Comparison of ENCODE assay signal across 17 cellular contexts in the genomic region with DNA sequence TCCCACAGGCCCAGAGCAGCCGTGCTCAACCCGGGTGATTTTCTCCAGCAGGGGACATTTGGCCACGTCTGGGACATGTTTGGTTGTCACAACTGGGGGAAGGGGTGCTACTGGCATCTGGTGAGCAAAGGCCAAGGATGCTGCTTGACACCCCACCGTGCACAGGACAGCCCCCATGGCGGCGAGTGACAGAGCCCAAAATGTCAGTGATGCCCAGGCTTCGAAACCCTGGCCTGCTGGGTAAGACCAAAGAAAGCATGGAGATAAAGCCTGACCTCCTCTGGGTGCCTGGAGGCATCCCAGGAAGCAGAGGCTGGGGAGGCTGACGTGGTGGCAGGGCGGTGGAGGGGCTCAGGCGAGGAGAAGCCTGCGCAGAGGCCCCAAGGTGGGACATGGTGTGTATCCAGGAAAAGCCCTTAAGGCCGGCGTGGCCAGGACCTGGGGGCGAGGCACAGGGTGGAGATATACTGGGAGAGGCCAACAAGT.
"Had no signal": no experiment of that assay in that cellular context is flagged by ENCODE, and none has a peak within 500 bp of the region (broad histone marks: within the 10 kb centered on the region; RNA-seq: fewer than 3 reads in every experiment).

No MANE protein-coding gene starts in this region.

- H3K36me3 Mint-ChIP-seq: activated naive CD4-positive, alpha-beta T cell treated with anti-CD3 and anti-CD28 coated beads, Interleukin-2, amount 50 U/mL, for 72 hours had no signal

- H3K27ac Mint-ChIP-seq: activated naive CD4-positive, alpha-beta T cell treated with anti-CD3 and anti-CD28 coated beads, Interleukin-2, amount 50 U/mL, for 72 hours; activated T-helper 2 cell treated with anti-CD3 and anti-CD28 coated beads, Interferon-gamma antibody, Interleukin-2, Interleukin-4, amounts not matched to agents 10 μg/mL and 5 μg/mL and 100 μg/mL, durations not matched to agents 14 hours and 24 hours and 36 hours; nephron progenitor cell had no signal

- H3K4me1 ChIP-seq: esophagus squamous epithelium, prostate gland, right atrium auricular region, testis, upper lobe of left lung had no signal

- H3K27ac ChIP-seq: esophagus squamous epithelium, prostate gland, right atrium auricular region, testis, upper lobe of left lung, VCaP had no signal

- DNase-seq: activated CD4-positive, alpha-beta T cell treated with anti-CD3 and anti-CD28 coated beads, Interleukin-2, amount 50 U/mL, for 48 hours; activated T-cell treated with anti-CD3 and anti-CD28 coated beads, Interleukin-2, amount 50 U/mL, for 1 hour; dermis blood vessel endothelial cell; effector memory CD4-positive, alpha-beta T cell; esophagus squamous epithelium; left cardiac atrium; nephron progenitor cell; occipital lobe; T-helper 2 cell; testis had no signal

- H3K4me3 ChIP-seq: esophagus squamous epithelium, prostate gland, right atrium auricular region, testis, upper lobe of left lung had no signal

- H3K9me3 ChIP-seq: esophagus squamous epithelium, prostate gland, right atrium auricular region, testis had no signal

- H3K4me1 Mint-ChIP-seq: nephron progenitor cell; stimulated activated naive CD8-positive, alpha-beta T cell treated with anti-CD3 and anti-CD28 coated beads, Interleukin-15, amount 100 ng/mL, for 72 hours had no signal

- H3K36me3 ChIP-seq: prostate gland, right atrium auricular region had no signal

- H3K27me3 Mint-ChIP-seq: stimulated activated naive CD8-positive, alpha-beta T cell treated with anti-CD3 and anti-CD28 coated beads, Interleukin-15, amount 100 ng/mL, for 72 hours had no signal

- H3K4me3 Mint-ChIP-seq: nephron progenitor cell; stimulated activated naive CD8-positive, alpha-beta T cell treated with anti-CD3 and anti-CD28 coated beads, Interleukin-15, amount 100 ng/mL, for 72 hours had no signal

- H3K9me3 Mint-ChIP-seq: activated naive CD4-positive, alpha-beta T cell treated with anti-CD3 and anti-CD28 coated beads, Interleukin-2, amount 50 U/mL, for 72 hours; stimulated activated naive CD8-positive, alpha-beta T cell treated with anti-CD3 and anti-CD28 coated beads, Interleukin-15, amount 100 ng/mL, for 72 hours had no signal
